Comparison of ENCODE assay signal across 12 cellular contexts in genomic region chr17:3879181-3879580, GRCh38. TPM values are rescaled to one million over a fixed set of nuclear protein-coding genes. Genes with fewer than 3 reads are reported as not detected.
DNase-seq lines count a peak whose midpoint lies in the region; ATAC-seq and TF ChIP-seq lines count a peak whose summit lies in the region.
"Had no signal": no experiment of that assay in that cellular context is flagged by ENCODE, and none has a peak within 500 bp of the region (broad histone marks: within the 10 kb centered on the region; RNA-seq: fewer than 3 reads in every experiment).

No MANE protein-coding gene starts in this region.

- H3K4me3 ChIP-seq in right atrium auricular region (no peak overlapping the region), upper lobe of right lung (no peak overlapping the region)
- H3K4me3 ChIP-seq: right lobe of liver had no signal

- intact Hi-C loops in upper lobe of right lung (cut with DNase I): no loop called here
- intact Hi-C loops in activated CD8-positive, alpha-beta T cell treated with anti-CD3 and anti-CD28 coated beads for 36 hours (cut with micrococcal nuclease): no loop called here

- CTCF ChIA-PET in activated CD8-positive, alpha-beta T cell treated with anti-CD3 and anti-CD28 coated beads for 36 hours (lab: Charles Lee): interaction anchor here (0.7 to 1.3 kb wide), 3 partner anchors 15 to 35 kb away, joined by 3 to 4 read pairs (median 3); no protein-coding TSS in a partner anchor

- H3K36me3 Mint-ChIP-seq in activated CD8-positive, alpha-beta T cell treated with anti-CD3 and anti-CD28 coated beads for 36 hours (ENCODE audit: low read depth): peaks cover 10% of the 10 kb centered on the region

- ATAC-seq in GM21786 (IDR thresholded peaks at IDR 0.05; ENCODE audit: unreplicated experiment) (no peak), upper lobe of right lung (no peak), HG03159 (IDR thresholded peaks at IDR 0.05; ENCODE audit: unreplicated experiment) (no peak)
- ATAC-seq in activated CD8-positive, alpha-beta T cell treated with anti-CD3 and anti-CD28 coated beads for 36 hours: no peak
- ATAC-seq: right lobe of liver, T-cell had no signal

- no peaks in the 10 kb centered on the region for H3K27me3 ChIP-seq in right atrium auricular region
- no peaks in the 10 kb centered on the region for H3K27me3 ChIP-seq in upper lobe of right lung
- H3K27me3 ChIP-seq: right lobe of liver had no signal

- H3K27me3 Mint-ChIP-seq in activated CD8-positive, alpha-beta T cell treated with anti-CD3 and anti-CD28 coated beads for 36 hours: no peaks in the 10 kb centered on the region
- H3K27me3 Mint-ChIP-seq: T-cell had no signal

- peak overlapping the region; percentile 78 to 84 for H3K27ac ChIP-seq in right atrium auricular region
- no peak overlapping the region for H3K27ac ChIP-seq in upper lobe of right lung
- H3K27ac ChIP-seq: right lobe of liver had no signal

- peaks cover 0 to 17% of the 10 kb centered on the region in 2 donors for H3K4me1 ChIP-seq in right atrium auricular region
- no peaks in the 10 kb centered on the region for H3K4me1 ChIP-seq in upper lobe of right lung
- H3K4me1 ChIP-seq: right lobe of liver had no signal

- no peak for TF ChIP-seq CTCF in right atrium auricular region (IDR thresholded peaks at IDR 0.05)
- TF ChIP-seq CTCF in upper lobe of right lung (IDR thresholded peaks at IDR 0.05): no peak
- TF ChIP-seq CTCF in activated CD8-positive, alpha-beta T cell treated with anti-CD3 and anti-CD28 coated beads for 36 hours (IDR thresholded peaks at IDR 0.05): no peak

- POLR2A ChIA-PET in activated CD8-positive, alpha-beta T cell treated with anti-CD3 and anti-CD28 coated beads for 36 hours (lab: Charles Lee): no interaction called here

- no peaks in the 10 kb centered on the region for H3K9me3 Mint-ChIP-seq in activated CD8-positive, alpha-beta T cell treated with anti-CD3 and anti-CD28 coated beads for 36 hours
- H3K9me3 Mint-ChIP-seq: T-cell had no signal

- no peak overlapping the region for H3K27ac Mint-ChIP-seq in activated CD8-positive, alpha-beta T cell treated with anti-CD3 and anti-CD28 coated beads for 36 hours

- no peak overlapping the region for H3K4me3 Mint-ChIP-seq in activated CD8-positive, alpha-beta T cell treated with anti-CD3 and anti-CD28 coated beads for 36 hours
- H3K4me3 Mint-ChIP-seq: T-cell had no signal

- DNase-seq in AG08395 (ENCODE audit: low spot score) (peak; percentile 84), NCI-H1092 (lab: John Stamatoyannopoulos, UW) (peak; percentile 61), astrocyte of the hippocampus (ENCODE audit: low read depth, low spot score) (peak; percentile 74), right atrium auricular region (ENCODE audit: low spot score) (no peak), upper lobe of right lung (no peak)
- no peak for DNase-seq in activated CD8-positive, alpha-beta T cell treated with anti-CD3 and anti-CD28 coated beads for 36 hours
- DNase-seq: activated naive CD4-positive, alpha-beta T cell; KG1; right lobe of liver; T-cell had no signal

- H3K9me3 ChIP-seq in right atrium auricular region (no peaks in the 10 kb centered on the region), upper lobe of right lung (no peaks in the 10 kb centered on the region)
- H3K9me3 ChIP-seq: right lobe of liver had no signal

- no peaks in the 10 kb centered on the region for H3K4me1 Mint-ChIP-seq in activated CD8-positive, alpha-beta T cell treated with anti-CD3 and anti-CD28 coated beads for 36 hours (ENCODE audit: low read depth)
- H3K4me1 Mint-ChIP-seq: T-cell had no signal

- H3K36me3 ChIP-seq in right atrium auricular region: peaks cover 11% of the 10 kb centered on the region
- H3K36me3 ChIP-seq in upper lobe of right lung: peaks cover 15% of the 10 kb centered on the region
- H3K36me3 ChIP-seq: right lobe of liver had no signal

RNA-seq across cellular contexts. Expression of gene CAMKK1, which starts 13.7 kb away (rescaled TPM):
- total RNA-seq in right atrium auricular region: 1 to 10 TPM; 3.0 to 3.2 TPM
- 10.1 TPM for total RNA-seq in upper lobe of right lung
- total RNA-seq in activated CD8-positive, alpha-beta T cell treated with anti-CD3 and anti-CD28 coated beads for 36 hours: 1 to 10 TPM; 6.7 to 6.9 TPM

RNA-seq across cellular contexts. Expression of gene NCBP3, which starts 33.1 kb away (rescaled TPM):
- total RNA-seq in right atrium auricular region: 10 to 100 TPM; 15.2 to 21.4 TPM
- total RNA-seq in upper lobe of right lung: 34.9 TPM
- 10 to 100 TPM; 34.7 to 41.1 TPM for total RNA-seq in activated CD8-positive, alpha-beta T cell treated with anti-CD3 and anti-CD28 coated beads for 36 hours

RNA-seq across cellular contexts. Expression of gene P2RX1, which starts 37.1 kb away (rescaled TPM):
- 1 to 10 TPM in 1 of 2 donors, under 1 TPM in 1; 0.85 to 2.8 TPM for total RNA-seq in right atrium auricular region
- total RNA-seq in upper lobe of right lung: 6.8 TPM
- 1 to 10 TPM in 1 of 2 experiments, under 1 TPM in 1; 0.43 to 1.7 TPM for total RNA-seq in activated CD8-positive, alpha-beta T cell treated with anti-CD3 and anti-CD28 coated beads for 36 hours

Comparison
In these comparisons a context has a peak if more than half of its experiments do, and no peak if none do; other contexts are left out.
1. DNase-seq: peak in AG08395 (single experiment), NCI-H1092 (single experiment) and astrocyte of the hippocampus (single experiment); none in right atrium auricular region (single experiment), upper lobe of right lung (single experiment) and activated CD8-positive, alpha-beta T cell treated with anti-CD3 and anti-CD28 coated beads for 36 hours (single experiment).